In the genomic region with DNA sequence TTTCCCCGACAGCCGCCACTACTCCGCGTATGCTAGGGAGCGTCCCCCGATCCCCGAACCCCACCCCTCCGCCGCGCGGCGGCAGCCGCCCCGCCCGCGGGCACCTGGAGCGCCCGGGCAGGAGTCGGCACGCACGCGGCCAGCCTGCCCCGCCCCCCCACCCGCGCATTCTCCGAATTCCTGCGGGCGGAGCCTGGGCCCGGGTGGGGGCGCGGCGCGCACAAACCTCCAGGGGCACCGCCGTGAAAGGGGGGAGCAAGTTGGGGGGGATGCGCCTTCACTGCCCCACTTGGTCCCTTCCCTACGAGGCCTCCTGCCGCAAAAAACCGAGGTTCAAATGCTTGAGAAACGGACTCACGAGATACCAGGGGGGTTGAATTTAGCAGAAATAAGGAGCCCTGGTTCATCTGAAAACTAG, we compare ENCODE assay signal across 9 cellular contexts. TPM values are rescaled to one million over a fixed set of nuclear protein-coding genes. Genes with fewer than 3 reads are reported as not detected.
DNase-seq lines count a peak whose midpoint lies in the region; ATAC-seq and TF ChIP-seq lines count a peak whose summit lies in the region.
"Had no signal": no experiment of that assay in that cellular context is flagged by ENCODE, and none has a peak within 500 bp of the region (broad histone marks: within the 10 kb centered on the region; RNA-seq: fewer than 3 reads in every experiment).

No MANE protein-coding gene starts in this region.

- peak overlapping the region; percentile 94 to 99 for H3K4ac ChIP-seq in mesenchymal stem cell (ENCODE audit: low read depth in 1 of 2, low read length in 2 of 2)

- H3K36me3 ChIP-seq in mesenchymal stem cell (ENCODE audit: control insufficient read depth in 1 of 2, insufficient read depth in 2 of 2, low read depth in 1 of 2, low read length in 2 of 2) (peaks cover 0 to 10% of the 10 kb centered on the region in 2 experiments), upper lobe of left lung (no peaks in the 10 kb centered on the region)

- H3K27me3 ChIP-seq in dorsolateral prefrontal cortex (peaks cover 0 to 35% (median 21%) of the 10 kb centered on the region in 45 donors), mesenchymal stem cell (ENCODE audit: control insufficient read depth in 1 of 2, insufficient read depth in 1 of 2, low read length in 2 of 2) (no peaks in the 10 kb centered on the region), upper lobe of left lung (peaks cover 0 to 13% (median 7%) of the 10 kb centered on the region in 4 donors)

- peak in 1 of 4 donors; percentile 26 for TF ChIP-seq POLR2A in upper lobe of left lung (IDR thresholded peaks at IDR 0.05)

- H4K91ac ChIP-seq in mesenchymal stem cell (ENCODE audit: low read length) = peak overlapping the region; percentile 89

- peak overlapping the region; percentile 97 for H2BK5ac ChIP-seq in mesenchymal stem cell (ENCODE audit: low read depth, low read length, poor library complexity, severe bottlenecking)

- H3K14ac ChIP-seq in mesenchymal stem cell (ENCODE audit: low read length in 2 of 2) = no peak overlapping the region

- intact Hi-C loops in dorsolateral prefrontal cortex (cut with DNase I) = loop anchor here (5.0 to 10.0 kb wide), 2 partner anchors 46 to 48 kb away; no protein-coding TSS in a partner anchor

- H4K8ac ChIP-seq in mesenchymal stem cell (ENCODE audit: low read length) = peak overlapping the region; percentile 81

- peak overlapping the region; percentile 37 for H2AFZ ChIP-seq in mesenchymal stem cell (ENCODE audit: low read depth, low read length)

- peak overlapping the region; percentile 74 for H3K4me2 ChIP-seq in mesenchymal stem cell (ENCODE audit: low read length, poor library complexity, severe bottlenecking)
- H3K4me2 ChIP-seq: KMS-11 had no signal

- H3K4me1 ChIP-seq in mesenchymal stem cell (ENCODE audit: control insufficient read depth, insufficient read depth, low read depth, low read length) (peaks cover 24% of the 10 kb centered on the region), upper lobe of left lung (peaks cover 48 to 79% (median 60%) of the 10 kb centered on the region in 4 donors)

- H3K9me3 ChIP-seq in mesenchymal stem cell (ENCODE audit: control insufficient read depth, low read length) (no peaks in the 10 kb centered on the region), upper lobe of left lung (no peaks in the 10 kb centered on the region)

- H2BK12ac ChIP-seq in mesenchymal stem cell (ENCODE audit: low read length in 2 of 2) = peak overlapping the region; percentile 4 to 65

- peak; percentile 77 for DNase-seq in ELR (ENCODE audit: low read depth)
- peak in 1 of 10 donors; percentile 2 for DNase-seq in dorsolateral prefrontal cortex
- DNase-seq in mesenchymal stem cell = no peak
- DNase-seq in upper lobe of left lung = peak; percentile 54 to 91
- DNase-seq in NCI-H128 (lab: John Stamatoyannopoulos, UW; ENCODE audit: unreplicated experiment) = no peak
- no peak for DNase-seq in cortex of kidney (lab: John Stamatoyannopoulos, UW)

- peak overlapping the region in 12 of 59 donors; percentile 23 to 79 (median 53) for H3K27ac ChIP-seq in dorsolateral prefrontal cortex
- peak overlapping the region; percentile 98 for H3K27ac ChIP-seq in mesenchymal stem cell (ENCODE audit: low read length, poor library complexity, severe bottlenecking)
- H3K27ac ChIP-seq in upper lobe of left lung = peak overlapping the region; percentile 82 to 89 (median 86)
- H3K27ac ChIP-seq: KMS-11 had no signal

- peak overlapping the region in 1 of 2 experiments; percentile 37 for H3K23ac ChIP-seq in mesenchymal stem cell (ENCODE audit: low read length in 2 of 2)

- H2AK5ac ChIP-seq in mesenchymal stem cell (ENCODE audit: low read length, severe bottlenecking) = peak overlapping the region; percentile 90

- peaks cover 10% of the 10 kb centered on the region for H3K79me1 ChIP-seq in mesenchymal stem cell (replicated peaks; ENCODE audit: low read length, poor library complexity, severe bottlenecking)

- peak overlapping the region; percentile 97 for H2BK120ac ChIP-seq in mesenchymal stem cell (ENCODE audit: low read depth, low read length)

- TF ChIP-seq CTCF in dorsolateral prefrontal cortex (IDR thresholded peaks at IDR 0.05 in 54 of 56, conservative IDR thresholded peaks at IDR 0.05 in 2 of 56; ENCODE audit: low read depth in 1 of 56, partially characterized antibody in 56 of 56) = no peak
- no peak for TF ChIP-seq CTCF in upper lobe of left lung (IDR thresholded peaks at IDR 0.05)

- H3K4me3 ChIP-seq in dorsolateral prefrontal cortex (peak overlapping the region in 51 of 59 donors; percentile 1 to 73 (median 60)), mesenchymal stem cell (ENCODE audit: insufficient read depth in 1 of 2, low read depth in 1 of 2, low read length in 2 of 2) (peak overlapping the region; percentile 90 to 94), upper lobe of left lung (peak overlapping the region; percentile 64 to 87 (median 68))

- peak overlapping the region; percentile 96 for H2BK15ac ChIP-seq in mesenchymal stem cell (ENCODE audit: low read depth, poor library complexity, severe bottlenecking)

- under 1% methylated on average over 23 of the region's 41 CpGs for WGBS in mesenchymal stem cell
- WGBS in upper lobe of left lung, 2 donors = 0 to 2% methylated on average over 5 to 13 of the region's 41 CpGs

- no peak for TF ChIP-seq EP300 in upper lobe of left lung (IDR thresholded peaks at IDR 0.05)

- peak overlapping the region; percentile 82 for H3K9ac ChIP-seq in mesenchymal stem cell (ENCODE audit: low read length)
- H3K9ac ChIP-seq: KMS-11 had no signal

- peak overlapping the region; percentile 95 to 98 for H3K18ac ChIP-seq in mesenchymal stem cell (ENCODE audit: low read depth in 1 of 2, low read length in 2 of 2)

- ATAC-seq in SK-N-SH treated with all-trans-retinoic acid at 6 μM for 48 hours (peak; percentile 9), upper lobe of left lung (ENCODE audit: low FRiP score in 2 of 2) (peak in 1 of 2 donors; percentile 43), HG03039 (IDR thresholded peaks at IDR 0.05; ENCODE audit: unreplicated experiment) (no peak)

TF ChIP-seq in SK-N-SH treated with all-trans-retinoic acid at 6 μM for 48 hours, 23 proteins besides CTCF, POLR2A, EP300 and RAD21:
- TF ChIP-seq, protein P1, sequence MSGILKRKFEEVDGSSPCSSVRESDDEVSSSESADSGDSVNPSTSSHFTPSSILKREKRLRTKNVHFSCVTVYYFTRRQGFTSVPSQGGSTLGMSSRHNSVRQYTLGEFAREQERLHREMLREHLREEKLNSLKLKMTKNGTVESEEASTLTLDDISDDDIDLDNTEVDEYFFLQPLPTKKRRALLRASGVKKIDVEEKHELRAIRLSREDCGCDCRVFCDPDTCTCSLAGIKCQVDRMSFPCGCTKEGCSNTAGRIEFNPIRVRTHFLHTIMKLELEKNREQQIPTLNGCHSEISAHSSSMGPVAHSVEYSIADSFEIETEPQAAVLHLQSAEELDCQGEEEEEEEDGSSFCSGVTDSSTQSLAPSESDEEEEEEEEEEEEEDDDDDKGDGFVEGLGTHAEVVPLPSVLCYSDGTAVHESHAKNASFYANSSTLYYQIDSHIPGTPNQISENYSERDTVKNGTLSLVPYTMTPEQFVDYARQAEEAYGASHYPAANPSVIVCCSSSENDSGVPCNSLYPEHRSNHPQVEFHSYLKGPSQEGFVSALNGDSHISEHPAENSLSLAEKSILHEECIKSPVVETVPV (CRISPR knock-in tag; IDR thresholded peaks at IDR 0.05) = no peak
- TF ChIP-seq GLIS3 (CRISPR knock-in tag; IDR thresholded peaks at IDR 0.05) = no peak
- no peak for TF ChIP-seq ZFP3 (CRISPR knock-in tag; IDR thresholded peaks at IDR 0.05)
- TF ChIP-seq, protein P2, sequence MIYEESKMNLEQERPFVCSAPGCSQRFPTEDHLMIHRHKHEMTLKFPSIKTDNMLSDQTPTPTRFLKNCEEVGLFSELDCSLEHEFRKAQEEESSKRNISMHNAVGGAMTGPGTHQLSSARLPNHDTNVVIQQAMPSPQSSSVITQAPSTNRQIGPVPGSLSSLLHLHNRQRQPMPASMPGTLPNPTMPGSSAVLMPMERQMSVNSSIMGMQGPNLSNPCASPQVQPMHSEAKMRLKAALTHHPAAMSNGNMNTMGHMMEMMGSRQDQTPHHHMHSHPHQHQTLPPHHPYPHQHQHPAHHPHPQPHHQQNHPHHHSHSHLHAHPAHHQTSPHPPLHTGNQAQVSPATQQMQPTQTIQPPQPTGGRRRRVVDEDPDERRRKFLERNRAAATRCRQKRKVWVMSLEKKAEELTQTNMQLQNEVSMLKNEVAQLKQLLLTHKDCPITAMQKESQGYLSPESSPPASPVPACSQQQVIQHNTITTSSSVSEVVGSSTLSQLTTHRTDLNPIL (CRISPR knock-in tag; IDR thresholded peaks at IDR 0.05; ENCODE audit: low read depth) = no peak
- TF ChIP-seq ISL1 (CRISPR knock-in tag; IDR thresholded peaks at IDR 0.05) = no peak
- no peak for TF ChIP-seq ZC3H10 (CRISPR knock-in tag; IDR thresholded peaks at IDR 0.05)
- no peak for TF ChIP-seq BACH2 (CRISPR knock-in tag; IDR thresholded peaks at IDR 0.05; ENCODE audit: borderline replicate concordance)
- TF ChIP-seq ZNF70 (CRISPR knock-in tag; IDR thresholded peaks at IDR 0.05) = no peak
- no peak for TF ChIP-seq TCF4 (CRISPR knock-in tag; IDR thresholded peaks at IDR 0.05; ENCODE audit: borderline replicate concordance)
TF ChIP-seq in SK-N-SH treated with all-trans-retinoic acid at 6 μM for 48 hours: peak in this region for 0.

RNA-seq across cellular contexts. Expression of a gene that starts 1.7 kb away (rescaled TPM):
- 1 to 10 TPM in 101 of 120 experiments, under 1 TPM in 19; 0.21 to 9.0 (median 1.9) TPM for total RNA-seq in dorsolateral prefrontal cortex
- 13.8 TPM for polyA plus RNA-seq in mesenchymal stem cell (2013, experiment 1 of 2)
- polyA plus RNA-seq in mesenchymal stem cell (2013, experiment 2 of 2) = 15.8 TPM
- total RNA-seq in upper lobe of left lung = 10 to 100 TPM; 34.4 to 50.3 (median 39.5) TPM

RNA-seq across cellular contexts. Expression of a gene that starts 23.8 kb away (rescaled TPM):
- 10 to 100 TPM in 118 of 120 experiments, 1 to 10 TPM in 2; 8.9 to 28.8 (median 18.4) TPM for total RNA-seq in dorsolateral prefrontal cortex
- polyA plus RNA-seq in mesenchymal stem cell (2013, experiment 1 of 2) = 21.3 TPM
- polyA plus RNA-seq in mesenchymal stem cell (2013, experiment 2 of 2) = 21.5 TPM
- 100 to 1,000 TPM in 2 of 6 donors, 10 to 100 TPM in 4; 44.3 to 137 (median 78.9) TPM for total RNA-seq in upper lobe of left lung

RNA-seq across cellular contexts. Expression of a gene that starts 29.3 kb away (rescaled TPM):
- 10 to 100 TPM in 12 of 120 experiments, 1 to 10 TPM in 108; 2.6 to 11.8 (median 6.5) TPM for total RNA-seq in dorsolateral prefrontal cortex
- 4.3 TPM for polyA plus RNA-seq in mesenchymal stem cell (2013, experiment 1 of 2)
- 4.1 TPM for polyA plus RNA-seq in mesenchymal stem cell (2013, experiment 2 of 2)
- 10 to 100 TPM in 4 of 6 donors, 1 to 10 TPM in 2; 7.1 to 12.9 (median 11.4) TPM for total RNA-seq in upper lobe of left lung

RNA-seq across cellular contexts. Expression of a gene that starts 51.5 kb away (rescaled TPM):
- total RNA-seq in dorsolateral prefrontal cortex = 10 to 100 TPM; 35.6 to 70.9 (median 49.6) TPM
- polyA plus RNA-seq in mesenchymal stem cell (2013, experiment 1 of 2) = 53.5 TPM
- 48.3 TPM for polyA plus RNA-seq in mesenchymal stem cell (2013, experiment 2 of 2)
- 10 to 100 TPM; 21.4 to 51.3 (median 39.2) TPM for total RNA-seq in upper lobe of left lung

RNA-seq across cellular contexts. Expression of a gene that starts 54.0 kb away (rescaled TPM):
- 100 to 1,000 TPM in 60 of 120 experiments, 10 to 100 TPM in 60; 63.4 to 136 (median 100) TPM for total RNA-seq in dorsolateral prefrontal cortex
- 155 TPM for polyA plus RNA-seq in mesenchymal stem cell (2013, experiment 1 of 2)
- 156 TPM for polyA plus RNA-seq in mesenchymal stem cell (2013, experiment 2 of 2)
- 100 to 1,000 TPM in 2 of 6 donors, 10 to 100 TPM in 4; 58.7 to 147 (median 86.1) TPM for total RNA-seq in upper lobe of left lung

Comparison
In these comparisons a context has a peak if more than half of its experiments do, and no peak if none do; other contexts are left out.
1. DNase-seq: peak in ELR (single experiment) and upper lobe of left lung (2 of 2); none in mesenchymal stem cell (single experiment), NCI-H128 (single experiment) and cortex of kidney (single experiment).
2. Peak in every context shown above with its lines, with median percentiles within 50 percentile points of each other: H3K4me3 ChIP-seq.